In genomic region chr22:48492371-48493320, GRCh38 we compare ENCODE assay signal across 8 cellular contexts.
A peak's percentile ranks its signal among the peaks of the same experiment; 100 is the strongest.
DNase-seq lines count a peak whose midpoint lies in the region; ATAC-seq and TF ChIP-seq lines count a peak whose summit lies in the region.

No MANE protein-coding gene starts in this region.

- peak; percentile 52 for TF ChIP-seq EP300 in neural cell (conservative IDR thresholded peaks at IDR 0.05; ENCODE audit: poor library complexity, severe bottlenecking)

- in situ Hi-C loops in ACHN (cut with HindIII; ENCODE audit: low pct_ligation_motif_present, low pct_unique_long_range_greater_than_20kb, low sequenced_read_pairs): no loop called here

- peak; percentile 98 for TF ChIP-seq RAD21 in neural cell (conservative IDR thresholded peaks at IDR 0.05)

- no peaks in the 10 kb centered on the region for H3K27me3 ChIP-seq in neural cell (ENCODE audit: insufficient read depth, low read depth, low read length)

- peak overlapping the region; percentile 47 for H3K4me2 ChIP-seq in neural cell (ENCODE audit: low read length)

- no peak for ATAC-seq in HG02571 (IDR thresholded peaks at IDR 0.05; ENCODE audit: unreplicated experiment)

- H3F3A ChIP-seq in neural cell (ENCODE audit: insufficient read depth, low read length, poor library complexity, severe bottlenecking): no peaks in the 10 kb centered on the region

- peak overlapping the region; percentile 77 for H3K9ac ChIP-seq in neural cell (ENCODE audit: low read length)

- no peak overlapping the region for H3K27ac ChIP-seq in neural cell (ENCODE audit: low read length)

- H3K9me2 ChIP-seq in neural cell (ENCODE audit: insufficient read depth, low read length): no peaks in the 10 kb centered on the region

- H3K36me3 ChIP-seq in neural cell (ENCODE audit: insufficient read depth, low read length): no peaks in the 10 kb centered on the region

- H3K79me2 ChIP-seq in neural cell (replicated peaks; ENCODE audit: insufficient read depth, low read length): no peaks in the 10 kb centered on the region

- TF ChIP-seq CTCF in GM10248 (IDR thresholded peaks at IDR 0.05; ENCODE audit: control extremely low read depth, extremely low read depth, low read depth, missing control alignments): peak; percentile 73
- peak; percentile 62 for TF ChIP-seq CTCF in fibroblast of mammary gland (conservative IDR thresholded peaks at IDR 0.05; ENCODE audit: control insufficient read depth, insufficient read depth, low read depth, low read length)
- TF ChIP-seq CTCF in neural cell (IDR thresholded peaks at IDR 0.05; ENCODE audit: poor library complexity, severe bottlenecking): peak; percentile 95

- H3K9me3 ChIP-seq in neural cell (ENCODE audit: low read length): no peaks in the 10 kb centered on the region

- no peak overlapping the region for H3K4me3 ChIP-seq in fibroblast of mammary gland (ENCODE audit: control insufficient read depth, low read depth, low read length)
- peak overlapping the region; percentile 89 for H3K4me3 ChIP-seq in neural cell (ENCODE audit: low read length)

- no peak overlapping the region for H2AFZ ChIP-seq in neural cell (ENCODE audit: low read depth, low read length)

- H4K20me1 ChIP-seq in neural cell (ENCODE audit: insufficient read depth): no peaks in the 10 kb centered on the region

- CTCF ChIA-PET in GM10248 (lab: Yijun Ruan, JAX): interaction anchor here (0.8 to 1.8 kb wide), 10 partner anchors 8 to 1929 kb away, joined by 3 to 12 read pairs (median 4); no protein-coding TSS in a partner anchor

- DNase-seq in ACHN (peak; percentile 42), GM10248 (ENCODE audit: extremely low spot score) (peak; percentile 77), NCI-H1694 treated with DMSO at 0.1 percent for 48 hours (lab: John Stamatoyannopoulos, UW) (peak; percentile 83), UCSD-AML1 (lab: John Stamatoyannopoulos, UW; ENCODE audit: unreplicated experiment) (peak; percentile 49), fibroblast of mammary gland (ENCODE audit: low read depth) (peak; percentile 59), NCI-H226 (no peak)

- POLR2A ChIA-PET in GM10248 (lab: Yijun Ruan, JAX): no interaction called here

TF ChIP-seq in neural cell, 6 proteins besides CTCF, POLR2A, EP300 and RAD21:
- TF ChIP-seq REST (IDR thresholded peaks at IDR 0.05; ENCODE audit: borderline replicate concordance) (no peak), MXI1 (conservative IDR thresholded peaks at IDR 0.05; ENCODE audit: poor library complexity, severe bottlenecking) (peak; percentile 34), POLR2AphosphoS5 (IDR thresholded peaks at IDR 0.05) (no peak), EZH2 (IDR thresholded peaks at IDR 0.05; ENCODE audit: borderline replicate concordance, insufficient read depth, low read length, poor library complexity, severe bottlenecking) (no peak), SMC3 (conservative IDR thresholded peaks at IDR 0.05; ENCODE audit: poor library complexity) (peak; percentile 95), TAF1 (IDR thresholded peaks at IDR 0.05; ENCODE audit: low read depth) (no peak)
TF ChIP-seq in neural cell: peak in this region for 2.
